Comparison of ENCODE assay signal across 24 cellular contexts in the genomic region with DNA sequence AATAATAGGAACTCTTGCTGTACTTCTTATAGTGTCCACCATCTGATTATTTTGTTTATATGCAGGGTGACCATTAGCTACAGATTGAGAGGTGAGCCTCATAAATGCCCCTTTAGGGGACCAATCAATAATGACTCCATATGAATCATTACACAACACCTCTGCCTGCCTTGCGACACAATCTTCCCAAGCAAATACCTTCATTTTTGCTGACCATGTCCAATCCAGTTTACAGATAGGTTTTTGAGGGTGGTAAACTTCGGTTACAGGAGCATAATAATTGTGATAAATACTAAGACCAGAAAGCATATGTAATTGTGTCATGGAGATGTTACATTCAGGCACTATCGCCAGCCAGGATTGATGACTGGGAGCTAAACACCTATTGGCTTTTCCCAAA.
"Had no signal": no experiment of that assay in that cellular context is flagged by ENCODE, and none has a peak within 500 bp of the region (broad histone marks: within the 10 kb centered on the region; RNA-seq: fewer than 3 reads in every experiment).

No MANE protein-coding gene starts in this region.

- H3K9me3 ChIP-seq: colonic mucosa, esophagus muscularis mucosa, gastroesophageal sphincter, heart left ventricle, left lung, lower lobe of right lung, mucosa of descending colon had no signal

- FAIRE-seq: endometrium, frontal cortex, islet of Langerhans, keratinocyte had no signal

- H3K4me1 ChIP-seq: colonic mucosa, esophagus muscularis mucosa, foreskin keratinocyte, gastroesophageal sphincter, heart left ventricle, left lung, lower lobe of right lung had no signal

- H3K4me3 Mint-ChIP-seq: dendritic cell treated with granulocyte-macrophage colony-stimulating factor and Interleukin-4, amounts not matched to agents 40 ng/mL and 50 ng/mL, for 4 days; effector memory CD8-positive, alpha-beta T cell; endodermal cell; mesothelial cell of epicardium; naive B cell had no signal

- H3K4me1 Mint-ChIP-seq: naive B cell had no signal

- H3K9me3 Mint-ChIP-seq: dendritic cell treated with granulocyte-macrophage colony-stimulating factor and Interleukin-4, amounts not matched to agents 40 ng/mL and 50 ng/mL, for 4 days; effector memory CD8-positive, alpha-beta T cell; endodermal cell; mesothelial cell of epicardium; naive B cell had no signal

- DNase-seq: colonic mucosa; cortex of kidney; effector CD8-positive, alpha-beta T cell; effector memory CD8-positive, alpha-beta T cell; endodermal cell; foreskin keratinocyte; heart left ventricle; hypothalamus; left cardiac atrium; left lung; left ventricle myocardium superior; lower lobe of right lung; mesenchymal stem cell; mucosa of descending colon; naive B cell had no signal

- H3K4me2 ChIP-seq: hepatocyte had no signal

- H3K27me3 ChIP-seq: colonic mucosa, esophagus muscularis mucosa, foreskin keratinocyte, gastroesophageal sphincter, heart left ventricle, hepatocyte, left lung had no signal

- H3K27ac Mint-ChIP-seq: dendritic cell treated with granulocyte-macrophage colony-stimulating factor and Interleukin-4, amounts not matched to agents 40 ng/mL and 50 ng/mL, for 4 days; effector memory CD8-positive, alpha-beta T cell; endodermal cell; mesothelial cell of epicardium; naive B cell had no signal

- H2AFZ ChIP-seq: hepatocyte had no signal

- H3K4me3 ChIP-seq: colonic mucosa, esophagus muscularis mucosa, gastroesophageal sphincter, heart left ventricle, hepatocyte, left lung, lower lobe of right lung, mucosa of descending colon had no signal

- H3K27ac ChIP-seq: colonic mucosa, esophagus muscularis mucosa, foreskin keratinocyte, gastroesophageal sphincter, heart left ventricle, hepatocyte, lower lobe of right lung had no signal

- H3K79me2 ChIP-seq: hepatocyte had no signal

- H3K36me3 ChIP-seq: colonic mucosa, lower lobe of right lung had no signal

- ATAC-seq: effector memory CD8-positive, alpha-beta T cell; foreskin keratinocyte; gastroesophageal sphincter; heart left ventricle; left cardiac atrium; left ventricle myocardium superior; lower lobe of right lung; mucosa of descending colon had no signal

- H3K27me3 Mint-ChIP-seq: dendritic cell treated with granulocyte-macrophage colony-stimulating factor and Interleukin-4, amounts not matched to agents 40 ng/mL and 50 ng/mL, for 4 days; effector memory CD8-positive, alpha-beta T cell; naive B cell had no signal
